18 cellular contexts compared by ENCODE assay signal in the genomic region with DNA sequence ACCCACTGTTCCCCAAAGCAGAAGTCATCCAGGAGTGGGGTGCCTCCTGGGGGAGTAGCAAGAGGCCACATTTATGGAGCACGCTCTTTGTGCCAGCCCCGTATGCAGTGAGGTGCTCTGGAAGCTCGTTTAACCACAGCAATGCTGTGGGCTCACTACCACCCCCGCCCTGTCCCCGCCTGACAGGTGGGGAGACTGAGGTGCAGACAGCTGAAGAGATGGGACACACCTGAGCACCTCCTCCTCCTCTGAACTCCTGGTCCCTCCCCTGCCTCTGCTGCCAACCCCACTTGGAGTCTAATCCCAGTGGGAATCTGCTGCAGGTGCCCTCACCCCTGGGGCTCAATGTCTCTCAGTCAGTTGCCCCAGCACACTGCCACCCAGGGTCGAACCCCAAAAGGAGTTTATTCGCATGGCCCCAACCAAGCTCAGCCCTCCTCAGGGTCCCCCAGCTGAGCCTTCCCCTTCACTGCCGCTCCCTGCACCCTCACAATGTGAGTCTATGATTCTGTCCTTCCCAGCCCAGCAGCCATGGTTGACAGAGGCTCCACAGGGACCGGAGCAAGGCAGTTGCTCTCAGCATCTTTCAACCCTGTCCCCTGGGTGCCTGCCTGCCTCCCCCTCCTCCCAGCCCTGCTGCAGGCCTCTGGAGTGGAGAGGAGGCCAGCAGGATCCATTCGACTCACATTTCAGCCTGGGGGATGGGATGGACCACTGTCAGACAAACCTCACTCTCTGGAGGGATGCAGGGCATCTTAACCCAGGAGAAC. TPM values are rescaled to one million over a fixed set of nuclear protein-coding genes. Genes with fewer than 3 reads are reported as not detected.
DNase-seq lines count a peak whose midpoint lies in the region; ATAC-seq and TF ChIP-seq lines count a peak whose summit lies in the region.
"Had no signal": no experiment of that assay in that cellular context is flagged by ENCODE, and none has a peak within 500 bp of the region (broad histone marks: within the 10 kb centered on the region; RNA-seq: fewer than 3 reads in every experiment).

No MANE protein-coding gene starts in this region.

- peaks cover 44% of the 10 kb centered on the region for H3K4me1 Mint-ChIP-seq in neural progenitor cell

- H3K9ac ChIP-seq in neural progenitor cell = no peak overlapping the region

- CTCF ChIA-PET in HEK293 (lab: Yijun Ruan, JAX) = interaction anchor here (0.6 to 1.2 kb wide), 2 partner anchors 17 to 124 kb away, joined by 3 to 8 read pairs; no protein-coding TSS in a partner anchor

- no peaks in the 10 kb centered on the region for H3K36me3 Mint-ChIP-seq in neural progenitor cell

- H3F3A ChIP-seq in neural progenitor cell (ENCODE audit: low read depth) = no peaks in the 10 kb centered on the region

- no peak for ATAC-seq in upper lobe of right lung

- H3K27me3 Mint-ChIP-seq in neural progenitor cell (ENCODE audit: insufficient read depth, low read depth) = peaks cover 8% of the 10 kb centered on the region

- H2AFZ ChIP-seq in neural progenitor cell (replicated peaks) = no peak overlapping the region

- no peaks in the 10 kb centered on the region for H3K9me3 ChIP-seq in HEK293 (ENCODE audit: control insufficient read depth, insufficient read depth, low read depth, low read length)
- H3K9me3 ChIP-seq in neural progenitor cell (ENCODE audit: low read depth) = no peaks in the 10 kb centered on the region
- H3K9me3 ChIP-seq in upper lobe of right lung = no peaks in the 10 kb centered on the region

- peak; percentile 66 for DNase-seq in NCI-H2107 treated with DMSO at 0.1 percent for 48 hours (lab: John Stamatoyannopoulos, UW; ENCODE audit: unreplicated experiment)
- no peak for DNase-seq in NCI-H2107 (lab: John Stamatoyannopoulos, UW)
- peak; percentile 73 for DNase-seq in SK-N-DZ (ENCODE audit: low spot score)
- DNase-seq in neural progenitor cell (ENCODE audit: low spot score) = peak; percentile 48
- DNase-seq in SKM-1 (lab: John Stamatoyannopoulos, UW; ENCODE audit: unreplicated experiment) = no peak
- no peak for DNase-seq in GM03348 (ENCODE audit: low spot score)
- DNase-seq in upper lobe of right lung = no peak
- DNase-seq: GF-D8, Kasumi-1, MM.1S, NCI-H1092 treated with DMSO at 0.1 percent for 48 hours, NCI-H187 treated with DMSO at 0.1 percent for 48 hours, NCI-H2227 treated with DMSO at 0.1 percent for 48 hours had no signal

- H3K36me3 ChIP-seq in HEK293 (ENCODE audit: control insufficient read depth in 2 of 2, insufficient read depth in 1 of 2, low read length in 2 of 2) (no peaks in the 10 kb centered on the region), neural progenitor cell (no peaks in the 10 kb centered on the region), upper lobe of right lung (no peaks in the 10 kb centered on the region)

- no peaks in the 10 kb centered on the region for H3K79me2 ChIP-seq in neural progenitor cell (ENCODE audit: low read depth)

- H3K4me3 ChIP-seq in HEK293 (ENCODE audit: low read depth, low read length) (no peak overlapping the region), neural progenitor cell (no peak overlapping the region), upper lobe of right lung (no peak overlapping the region)

- intact Hi-C loops in upper lobe of right lung (cut with DNase I) = no loop called here

- H3K27ac Mint-ChIP-seq in neural progenitor cell = peak overlapping the region; percentile 63

- H3K4me2 ChIP-seq in neural progenitor cell = peak overlapping the region; percentile 31

- POLR2A ChIA-PET in HEK293 (lab: Yijun Ruan, JAX) = no interaction called here

- TF ChIP-seq CTCF in HEK293 (tag by site-specific recombination; IDR thresholded peaks at IDR 0.05) (no peak), neural progenitor cell (IDR thresholded peaks at IDR 0.05) (no peak), upper lobe of right lung (IDR thresholded peaks at IDR 0.05) (no peak)

- H3K27ac ChIP-seq in HEK293 (ENCODE audit: extremely low read depth, low read depth, low read length) (no peak overlapping the region), neural progenitor cell (no peak overlapping the region), upper lobe of right lung (no peak overlapping the region)
- H3K27ac ChIP-seq: C4-2B had no signal

- H3K4me1 ChIP-seq in HEK293 (ENCODE audit: control insufficient read depth, insufficient read depth, low read length) = no peaks in the 10 kb centered on the region
- peaks cover 21% of the 10 kb centered on the region for H3K4me1 ChIP-seq in neural progenitor cell
- H3K4me1 ChIP-seq in upper lobe of right lung = no peaks in the 10 kb centered on the region

- no peaks in the 10 kb centered on the region for H3K27me3 ChIP-seq in neural progenitor cell
- no peaks in the 10 kb centered on the region for H3K27me3 ChIP-seq in upper lobe of right lung

- H3K4me3 Mint-ChIP-seq in neural progenitor cell = no peak overlapping the region

- H3K9me3 Mint-ChIP-seq in neural progenitor cell = no peaks in the 10 kb centered on the region

- no peaks in the 10 kb centered on the region for H4K20me1 ChIP-seq in neural progenitor cell (ENCODE audit: low read depth)

TF ChIP-seq in HEK293, 187 proteins besides CTCF, POLR2A, EP300 and RAD21:
- TF ChIP-seq ZNF221 (tag by site-specific recombination; IDR thresholded peaks at IDR 0.05; ENCODE audit: borderline replicate concordance) (no peak), ZIC2 (tag by site-specific recombination; IDR thresholded peaks at IDR 0.05) (peak; percentile 78)

RNA-seq across cellular contexts. Expression of gene BCR, which starts 13.3 kb away (rescaled TPM):
- polyA plus RNA-seq in SK-N-DZ (2014; cell fraction: cytosol; rRNA removed) = 28.3 and 44.3 TPM in 2 replicates
- polyA plus RNA-seq in SK-N-DZ (2014; cell fraction: nucleus; rRNA removed) = 31.4 and 49.4 TPM in 2 replicates
- total RNA-seq in neural progenitor cell (ENCODE audit: low replicate concordance) (35.5 and 36.0 TPM in 2 replicates), upper lobe of right lung (78.3 TPM)

RNA-seq across cellular contexts. Expression of gene RAB36, which starts 21.7 kb away (rescaled TPM):
- 0.83 and 1.2 TPM in 2 replicates for polyA plus RNA-seq in SK-N-DZ (2014; cell fraction: cytosol; rRNA removed)
- polyA plus RNA-seq in SK-N-DZ (2014; cell fraction: nucleus; rRNA removed) = 0.58 and 2.4 TPM in 2 replicates
- 2.1 and 2.9 TPM in 2 replicates for total RNA-seq in neural progenitor cell (ENCODE audit: low replicate concordance)
- 3.8 TPM for total RNA-seq in upper lobe of right lung

RNA-seq across cellular contexts. Expression of gene RSPH14, which starts 25.2 kb away (rescaled TPM):
- 0.74 and 1.2 TPM in 2 replicates for polyA plus RNA-seq in SK-N-DZ (2014; cell fraction: cytosol; rRNA removed)
- not detected in 2 replicates for polyA plus RNA-seq in SK-N-DZ (2014; cell fraction: nucleus; rRNA removed)
- 0.43 and 2.0 TPM in 2 replicates for total RNA-seq in neural progenitor cell (ENCODE audit: low replicate concordance)
- total RNA-seq in upper lobe of right lung = not detected
- total RNA-seq: Daoy, HT-29, SK-MEL-5 had no signal

Comparison
In these comparisons a context has a peak if more than half of its experiments do, and no peak if none do; other contexts are left out.
1. DNase-seq: peak in NCI-H2107 treated with DMSO at 0.1 percent for 48 hours (single experiment), SK-N-DZ (single experiment) and neural progenitor cell (single experiment); none in NCI-H2107 (single experiment), SKM-1 (single experiment), GM03348 (single experiment) and upper lobe of right lung (single experiment).